8 cellular contexts compared by ENCODE assay signal in the genomic region with DNA sequence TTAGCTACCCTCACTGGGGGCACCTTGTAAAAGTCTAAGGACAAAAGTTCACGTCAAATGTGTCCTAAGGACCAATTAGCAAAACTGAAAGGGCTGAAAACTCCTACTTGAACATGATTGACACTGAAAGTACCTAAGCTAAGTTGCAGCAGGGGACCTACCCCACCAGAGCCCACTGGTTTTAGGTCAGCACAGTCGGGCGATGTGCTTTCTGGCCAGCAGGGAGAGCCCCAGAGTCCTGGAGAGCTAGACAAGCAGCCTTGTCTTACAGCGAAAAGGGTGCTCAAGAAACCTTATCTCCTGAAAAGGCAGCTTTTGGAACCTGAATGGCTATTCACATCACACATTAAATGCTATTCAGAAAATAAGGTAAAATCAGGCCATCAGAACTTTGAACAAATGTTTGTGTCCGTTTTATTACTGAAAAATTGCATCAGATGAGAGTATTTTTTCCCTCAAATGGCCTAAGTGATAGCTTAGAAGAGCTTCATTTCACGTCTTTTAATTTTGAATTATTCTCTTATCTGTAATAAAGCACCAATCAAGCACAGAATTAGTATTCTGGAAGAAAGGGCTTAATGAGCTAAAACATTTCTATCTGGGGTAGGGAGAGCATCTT. TPM values are rescaled to one million over a fixed set of nuclear protein-coding genes. Genes with fewer than 3 reads are reported as not detected.
A peak's percentile ranks its signal among the peaks of the same experiment; 100 is the strongest.
DNase-seq lines count a peak whose midpoint lies in the region; ATAC-seq and TF ChIP-seq lines count a peak whose summit lies in the region.

No MANE protein-coding gene starts in this region.

- H3K4me1 Mint-ChIP-seq in activated T-cell treated with anti-CD3 and anti-CD28 coated beads, Interleukin-2, amount 50 U/mL, for 24 hours (ENCODE audit: low read depth): peaks cover 27% of the 10 kb centered on the region
- peaks cover 8% of the 10 kb centered on the region for H3K4me1 Mint-ChIP-seq in type B pancreatic cell (ENCODE audit: unreplicated experiment)

- peak; percentile 69 for TF ChIP-seq CTCF in type B pancreatic cell (conservative IDR thresholded peaks at IDR 0.05)

- peaks cover 2% of the 10 kb centered on the region for H3K36me3 Mint-ChIP-seq in activated T-cell treated with anti-CD3 and anti-CD28 coated beads, Interleukin-2, amount 50 U/mL, for 24 hours (ENCODE audit: low read depth)
- H3K36me3 Mint-ChIP-seq in type B pancreatic cell: no peaks in the 10 kb centered on the region

- DNase-seq in CD1c-positive myeloid dendritic cell (ENCODE audit: extremely low spot score) (peak; percentile 26), NT2/D1 (ENCODE audit: low read depth, low spot score) (peak; percentile 49), iris pigment epithelial cell (ENCODE audit: low read depth) (peak; percentile 23), type B pancreatic cell (ENCODE audit: extremely low spot score, unreplicated experiment) (no peak), MV-4-11 (lab: John Stamatoyannopoulos, UW) (no peak), NCI-H1694 (lab: John Stamatoyannopoulos, UW) (no peak)
- peak; percentile 52 for DNase-seq in activated T-cell treated with anti-CD3 and anti-CD28 coated beads, Interleukin-2, amount 50 U/mL, for 24 hours

- no peaks in the 10 kb centered on the region for H3K27me3 Mint-ChIP-seq in activated T-cell treated with anti-CD3 and anti-CD28 coated beads, Interleukin-2, amount 50 U/mL, for 24 hours
- H3K27me3 Mint-ChIP-seq in type B pancreatic cell: peaks cover 7% of the 10 kb centered on the region

- peaks cover 27% of the 10 kb centered on the region for H3K9me3 ChIP-seq in NT2/D1 (ENCODE audit: insufficient read depth, low read length)

- no peak overlapping the region for H3K27ac Mint-ChIP-seq in activated T-cell treated with anti-CD3 and anti-CD28 coated beads, Interleukin-2, amount 50 U/mL, for 24 hours
- no peak overlapping the region for H3K27ac Mint-ChIP-seq in type B pancreatic cell

- ATAC-seq in GM21390 (IDR thresholded peaks at IDR 0.05; ENCODE audit: unreplicated experiment): peak; percentile 53

- H3K9ac ChIP-seq in NT2/D1 (ENCODE audit: insufficient read length, low read depth): no peak overlapping the region

- H3K4me1 ChIP-seq in NT2/D1 (ENCODE audit: insufficient read depth, insufficient read length): no peaks in the 10 kb centered on the region

- no peaks in the 10 kb centered on the region for H3K27me3 ChIP-seq in NT2/D1 (ENCODE audit: insufficient read depth, insufficient read length)

- H3K4me3 Mint-ChIP-seq in activated T-cell treated with anti-CD3 and anti-CD28 coated beads, Interleukin-2, amount 50 U/mL, for 24 hours: no peak overlapping the region
- H3K4me3 Mint-ChIP-seq in type B pancreatic cell: no peak overlapping the region

- peaks cover 10% of the 10 kb centered on the region for H3K9me3 Mint-ChIP-seq in activated T-cell treated with anti-CD3 and anti-CD28 coated beads, Interleukin-2, amount 50 U/mL, for 24 hours
- peaks cover 15% of the 10 kb centered on the region for H3K9me3 Mint-ChIP-seq in type B pancreatic cell

- no peak overlapping the region for H3K4me3 ChIP-seq in NT2/D1 (ENCODE audit: insufficient read length, low read depth)

- no peaks in the 10 kb centered on the region for H3K36me3 ChIP-seq in NT2/D1 (ENCODE audit: insufficient read depth, insufficient read length, low read length)

RNA-seq across cellular contexts. Expression of a gene that starts 52.2 kb away (rescaled TPM):
- total RNA-seq in type B pancreatic cell (ENCODE audit: low replicate concordance): 40.5 and 104 TPM in 2 replicates

Comparison
In these comparisons a context has a peak if more than half of its experiments do, and no peak if none do; other contexts are left out.
1. DNase-seq: peak in CD1c-positive myeloid dendritic cell (single experiment), NT2/D1 (single experiment), activated T-cell treated with anti-CD3 and anti-CD28 coated beads, Interleukin-2, amount 50 U/mL, for 24 hours (single experiment) and iris pigment epithelial cell (single experiment); none in type B pancreatic cell (single experiment), MV-4-11 (single experiment) and NCI-H1694 (single experiment).